In the genomic region with DNA sequence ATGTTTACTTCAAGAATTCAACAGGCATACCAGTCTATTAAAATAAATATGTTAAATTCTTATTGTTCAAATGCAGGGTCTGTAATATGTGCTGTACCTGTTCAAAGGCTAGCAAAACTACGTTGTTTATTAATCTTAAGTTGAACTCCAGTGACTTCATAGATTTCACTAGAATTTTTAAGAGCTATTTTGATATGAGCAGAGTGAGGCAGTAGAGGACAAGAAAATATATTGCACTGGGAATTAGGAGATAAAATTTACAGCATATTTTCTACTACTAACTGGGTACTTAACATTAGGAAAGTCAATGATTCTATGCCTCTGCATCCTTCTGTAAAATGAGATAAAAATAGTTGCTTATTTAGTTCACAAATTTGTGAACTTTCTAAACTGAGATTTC, we compare ENCODE assay signal across 16 cellular contexts.
"Had no signal": no experiment of that assay in that cellular context is flagged by ENCODE, and none has a peak within 500 bp of the region (broad histone marks: within the 10 kb centered on the region; RNA-seq: fewer than 3 reads in every experiment).

No MANE protein-coding gene starts in this region.

- H3K9me3 ChIP-seq: esophagus squamous epithelium, left ventricle myocardium inferior, lower lobe of right lung, sigmoid colon had no signal

- H3K4me1 ChIP-seq: esophagus squamous epithelium, left ventricle myocardium inferior, lower lobe of right lung, sigmoid colon had no signal

- H3K36me3 ChIP-seq: esophagus squamous epithelium, left ventricle myocardium inferior, lower lobe of right lung, sigmoid colon had no signal

- H3K4me3 ChIP-seq: esophagus squamous epithelium, left ventricle myocardium inferior, lower lobe of right lung, sigmoid colon, skin epidermis had no signal

- H3K27me3 ChIP-seq: esophagus squamous epithelium, sigmoid colon had no signal

- H3K27ac ChIP-seq: esophagus squamous epithelium, left ventricle myocardium inferior, lower lobe of right lung, sigmoid colon, skin epidermis had no signal

- ATAC-seq: left cardiac atrium; lower lobe of right lung; naive thymus-derived CD4-positive, alpha-beta T cell had no signal

- FAIRE-seq: colon, kidney, urothelium cell line had no signal

- DNase-seq: esophagus squamous epithelium; kidney; left cardiac atrium; left ventricle myocardium inferior; lower lobe of right lung; mesenchymal stem cell; naive thymus-derived CD4-positive, alpha-beta T cell; nephron progenitor cell; posterior cingulate gyrus; sigmoid colon; stimulated activated CD4-positive, alpha-beta T cell treated with anti-CD3 and anti-CD28 coated beads, Interleukin-12 subunit alpha, Interleukin-12 subunit beta, amount 100 ng/mL, for 4 hours; stimulated activated naive CD4-positive, alpha-beta T cell treated with Interleukin-2 at 50 U/mL for 16 hours; trophoblast cell had no signal
